ENCODE assay signal across 1 cellular context in genomic region chr14:71863049-71863448, GRCh38.
TF ChIP-seq lines count a peak whose summit lies in the region.

No MANE protein-coding gene starts in this region.

TF ChIP-seq in SK-N-SH treated with all-trans-retinoic acid at 6 μM for 48 hours, 23 proteins besides CTCF, POLR2A, EP300 and RAD21 (continued from another document):
- TF ChIP-seq, protein P1, sequence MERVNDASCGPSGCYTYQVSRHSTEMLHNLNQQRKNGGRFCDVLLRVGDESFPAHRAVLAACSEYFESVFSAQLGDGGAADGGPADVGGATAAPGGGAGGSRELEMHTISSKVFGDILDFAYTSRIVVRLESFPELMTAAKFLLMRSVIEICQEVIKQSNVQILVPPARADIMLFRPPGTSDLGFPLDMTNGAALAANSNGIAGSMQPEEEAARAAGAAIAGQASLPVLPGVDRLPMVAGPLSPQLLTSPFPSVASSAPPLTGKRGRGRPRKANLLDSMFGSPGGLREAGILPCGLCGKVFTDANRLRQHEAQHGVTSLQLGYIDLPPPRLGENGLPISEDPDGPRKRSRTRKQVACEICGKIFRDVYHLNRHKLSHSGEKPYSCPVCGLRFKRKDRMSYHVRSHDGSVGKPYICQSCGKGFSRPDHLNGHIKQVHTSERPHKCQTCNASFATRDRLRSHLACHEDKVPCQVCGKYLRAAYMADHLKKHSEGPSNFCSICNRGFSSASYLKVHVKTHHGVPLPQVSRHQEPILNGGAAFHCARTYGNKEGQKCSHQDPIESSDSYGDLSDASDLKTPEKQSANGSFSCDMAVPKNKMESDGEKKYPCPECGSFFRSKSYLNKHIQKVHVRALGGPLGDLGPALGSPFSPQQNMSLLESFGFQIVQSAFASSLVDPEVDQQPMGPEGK (CRISPR knock-in tag; IDR thresholded peaks at IDR 0.05; ENCODE audit: borderline replicate concordance), result no peak
- TF ChIP-seq ZNF565 (CRISPR knock-in tag; conservative IDR thresholded peaks at IDR 0.05; ENCODE audit: low read depth), result no peak
- TF ChIP-seq ZNF8 (CRISPR knock-in tag; IDR thresholded peaks at IDR 0.05), result no peak
